ENCODE assay signal across 7 cellular contexts in the genomic region with DNA sequence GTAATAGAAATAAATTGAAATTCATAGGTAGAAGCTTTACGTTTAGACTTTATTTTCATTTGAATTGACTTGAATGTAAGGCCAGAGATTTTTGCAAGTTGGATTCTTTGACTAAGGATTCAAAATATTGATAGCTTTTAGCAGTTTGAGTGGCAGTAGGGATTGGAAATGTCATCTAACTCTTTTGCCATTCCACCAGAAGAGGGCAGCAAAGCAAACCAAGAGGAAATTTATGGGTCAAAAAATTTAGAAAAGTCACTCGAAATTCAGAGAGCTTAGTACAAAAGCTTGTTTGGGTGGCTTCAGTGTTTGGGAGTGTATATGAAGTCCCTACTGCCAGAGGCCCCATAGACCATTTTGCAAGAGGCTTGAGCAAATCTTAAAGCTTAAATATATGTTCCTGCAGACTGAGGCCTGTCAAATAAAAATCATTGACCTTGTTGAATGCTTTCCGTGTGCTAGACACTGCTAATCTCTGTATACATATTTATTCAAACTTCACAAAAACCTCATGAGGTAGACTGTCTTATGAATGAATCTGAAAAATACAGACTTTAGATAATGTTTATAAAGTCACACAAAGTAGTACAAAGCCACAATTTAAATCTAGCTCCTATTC. TPM values are rescaled to one million over a fixed set of nuclear protein-coding genes. Genes with fewer than 3 reads are reported as not detected.
A peak's percentile ranks its signal among the peaks of the same experiment; 100 is the strongest.
DNase-seq lines count a peak whose midpoint lies in the region; ATAC-seq, FAIRE-seq and TF ChIP-seq lines count a peak whose summit lies in the region.

No MANE protein-coding gene starts in this region.

- H3K27me3 ChIP-seq in bronchial epithelial cell (ENCODE audit: control insufficient read depth, insufficient read depth, low read length): no peaks in the 10 kb centered on the region
- H3K27me3 ChIP-seq in lower lobe of right lung (ENCODE audit: low read depth): no peaks in the 10 kb centered on the region

- H3K4me3 ChIP-seq in bronchial epithelial cell (ENCODE audit: low read depth, low read length): no peak overlapping the region
- H3K4me3 ChIP-seq in lower lobe of right lung: no peak overlapping the region

- no peaks in the 10 kb centered on the region for H3K36me3 ChIP-seq in bronchial epithelial cell (ENCODE audit: control insufficient read depth, insufficient read depth, low read length)
- peaks cover 51% of the 10 kb centered on the region for H3K36me3 ChIP-seq in lower lobe of right lung

- H3K4me1 ChIP-seq in lower lobe of right lung: no peaks in the 10 kb centered on the region

- ATAC-seq in lower lobe of right lung (no peak), HG03095 (IDR thresholded peaks at IDR 0.05; ENCODE audit: unreplicated experiment) (no peak)

- DNase-seq in COR-L47 (lab: John Stamatoyannopoulos, UW) (peak; percentile 0), GM19239 (ENCODE audit: insufficient read length, low spot score) (peak; percentile 32), NOMO-1 treated with dmso at 0.1 percent for 144 hours (lab: John Stamatoyannopoulos, UW; ENCODE audit: unreplicated experiment) (peak; percentile 55), bronchial epithelial cell (ENCODE audit: low read depth) (peak; percentile 32), lower lobe of right lung (no peak), ecto neural progenitor cell (ENCODE audit: low spot score) (no peak)

- FAIRE-seq in GM19239 (lab: Jason Lieb, UNC): peak; percentile 76
- FAIRE-seq in bronchial epithelial cell (lab: Jason Lieb, UNC): no peak

- H3K9me3 ChIP-seq in lower lobe of right lung: no peaks in the 10 kb centered on the region

- intact Hi-C loops in lower lobe of right lung (cut with DNase I): loop anchor here (10.0 kb wide), 1 partner anchor 103 kb away; no protein-coding TSS in a partner anchor

- TF ChIP-seq CTCF in bronchial epithelial cell (IDR thresholded peaks at IDR 0.05; ENCODE audit: insufficient read depth, low read length, severe bottlenecking) (peak; percentile 49), lower lobe of right lung (IDR thresholded peaks at IDR 0.05) (peak; percentile 73)

- no peak overlapping the region for H3K27ac ChIP-seq in lower lobe of right lung

RNA-seq across cellular contexts. Expression of a gene that starts 44.6 kb away (rescaled TPM):
- 15.4 and 17.9 TPM in 2 replicates for total RNA-seq in bronchial epithelial cell
- 26.8 TPM for total RNA-seq in lower lobe of right lung

Comparison
In these comparisons a context has a peak if more than half of its experiments do, and no peak if none do; other contexts are left out.
1. DNase-seq: peak in COR-L47 (single experiment), GM19239 (single experiment), NOMO-1 treated with dmso at 0.1 percent for 144 hours (single experiment) and bronchial epithelial cell (single experiment); none in lower lobe of right lung (single experiment) and ecto neural progenitor cell (single experiment).